Comparison of ENCODE assay signal across 1 cellular context in the genomic region with DNA sequence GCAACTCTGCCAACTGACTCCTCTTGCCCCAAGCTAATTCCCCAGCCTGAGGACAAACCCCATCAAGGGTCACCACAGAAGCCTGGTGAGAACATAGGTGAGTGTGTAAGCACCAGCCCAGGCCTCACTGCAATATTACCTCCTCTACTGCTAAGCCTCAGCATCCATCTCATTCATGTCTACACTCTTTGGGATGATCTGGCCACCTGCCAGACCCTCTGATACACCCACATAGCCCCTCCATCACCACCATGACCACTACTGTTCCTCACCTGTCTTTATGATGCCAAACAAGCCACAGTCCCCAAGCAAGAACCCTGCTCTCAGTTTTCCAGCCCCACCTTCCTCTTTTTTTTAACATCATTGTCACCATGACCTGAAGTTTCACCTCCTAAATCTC.
TF ChIP-seq lines count a peak whose summit lies in the region.

No MANE protein-coding gene starts in this region.

TF ChIP-seq in HCT116, 20 proteins besides CTCF, POLR2A, EP300 and RAD21:
- TF ChIP-seq SIN3A (IDR thresholded peaks at IDR 0.05; ENCODE audit: low read depth), result no peak
- TF ChIP-seq YY1 (IDR thresholded peaks at IDR 0.05; ENCODE audit: extremely low read depth, insufficient replicate concordance, low read depth, low read length), result no peak
- TF ChIP-seq ZFX (IDR thresholded peaks at IDR 0.05), result no peak
- TF ChIP-seq SP1 (IDR thresholded peaks at IDR 0.05; ENCODE audit: low read depth), result no peak
- no peak for TF ChIP-seq EGR1 (IDR thresholded peaks at IDR 0.05; ENCODE audit: low read depth)
- no peak for TF ChIP-seq FOSL1 (IDR thresholded peaks at IDR 0.05; ENCODE audit: low read depth)
- no peak for TF ChIP-seq TCF7L2 (IDR thresholded peaks at IDR 0.05; ENCODE audit: borderline replicate concordance, extremely low read depth, insufficient read depth, insufficient read length)
- TF ChIP-seq CBX3 (IDR thresholded peaks at IDR 0.05; ENCODE audit: low read depth), result no peak
- no peak for TF ChIP-seq ELF1 (IDR thresholded peaks at IDR 0.05; ENCODE audit: borderline replicate concordance, low read depth)
- TF ChIP-seq, protein P1, sequence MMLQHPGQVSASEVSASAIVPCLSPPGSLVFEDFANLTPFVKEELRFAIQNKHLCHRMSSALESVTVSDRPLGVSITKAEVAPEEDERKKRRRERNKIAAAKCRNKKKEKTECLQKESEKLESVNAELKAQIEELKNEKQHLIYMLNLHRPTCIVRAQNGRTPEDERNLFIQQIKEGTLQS (IDR thresholded peaks at IDR 0.05), result no peak
- TF ChIP-seq, protein P2, sequence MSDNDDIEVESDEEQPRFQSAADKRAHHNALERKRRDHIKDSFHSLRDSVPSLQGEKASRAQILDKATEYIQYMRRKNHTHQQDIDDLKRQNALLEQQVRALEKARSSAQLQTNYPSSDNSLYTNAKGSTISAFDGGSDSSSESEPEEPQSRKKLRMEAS (IDR thresholded peaks at IDR 0.05), result no peak
- TF ChIP-seq ZNF274 (IDR thresholded peaks at IDR 0.05; ENCODE audit: low read depth, low read length), result no peak
- no peak for TF ChIP-seq SRF (IDR thresholded peaks at IDR 0.05; ENCODE audit: low read depth)
- TF ChIP-seq, protein P3, sequence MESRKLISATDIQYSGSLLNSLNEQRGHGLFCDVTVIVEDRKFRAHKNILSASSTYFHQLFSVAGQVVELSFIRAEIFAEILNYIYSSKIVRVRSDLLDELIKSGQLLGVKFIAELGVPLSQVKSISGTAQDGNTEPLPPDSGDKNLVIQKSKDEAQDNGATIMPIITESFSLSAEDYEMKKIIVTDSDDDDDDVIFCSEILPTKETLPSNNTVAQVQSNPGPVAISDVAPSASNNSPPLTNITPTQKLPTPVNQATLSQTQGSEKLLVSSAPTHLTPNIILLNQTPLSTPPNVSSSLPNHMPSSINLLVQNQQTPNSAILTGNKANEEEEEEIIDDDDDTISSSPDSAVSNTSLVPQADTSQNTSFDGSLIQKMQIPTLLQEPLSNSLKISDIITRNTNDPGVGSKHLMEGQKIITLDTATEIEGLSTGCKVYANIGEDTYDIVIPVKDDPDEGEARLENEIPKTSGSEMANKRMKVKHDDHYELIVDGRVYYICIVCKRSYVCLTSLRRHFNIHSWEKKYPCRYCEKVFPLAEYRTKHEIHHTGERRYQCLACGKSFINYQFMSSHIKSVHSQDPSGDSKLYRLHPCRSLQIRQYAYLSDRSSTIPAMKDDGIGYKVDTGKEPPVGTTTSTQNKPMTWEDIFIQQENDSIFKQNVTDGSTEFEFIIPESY (IDR thresholded peaks at IDR 0.05; ENCODE audit: extremely low read depth, insufficient replicate concordance, low read length), result no peak
TF ChIP-seq in HCT116: peak in this region for 0.
